1 cellular context compared by ENCODE assay signal in the genomic region with DNA sequence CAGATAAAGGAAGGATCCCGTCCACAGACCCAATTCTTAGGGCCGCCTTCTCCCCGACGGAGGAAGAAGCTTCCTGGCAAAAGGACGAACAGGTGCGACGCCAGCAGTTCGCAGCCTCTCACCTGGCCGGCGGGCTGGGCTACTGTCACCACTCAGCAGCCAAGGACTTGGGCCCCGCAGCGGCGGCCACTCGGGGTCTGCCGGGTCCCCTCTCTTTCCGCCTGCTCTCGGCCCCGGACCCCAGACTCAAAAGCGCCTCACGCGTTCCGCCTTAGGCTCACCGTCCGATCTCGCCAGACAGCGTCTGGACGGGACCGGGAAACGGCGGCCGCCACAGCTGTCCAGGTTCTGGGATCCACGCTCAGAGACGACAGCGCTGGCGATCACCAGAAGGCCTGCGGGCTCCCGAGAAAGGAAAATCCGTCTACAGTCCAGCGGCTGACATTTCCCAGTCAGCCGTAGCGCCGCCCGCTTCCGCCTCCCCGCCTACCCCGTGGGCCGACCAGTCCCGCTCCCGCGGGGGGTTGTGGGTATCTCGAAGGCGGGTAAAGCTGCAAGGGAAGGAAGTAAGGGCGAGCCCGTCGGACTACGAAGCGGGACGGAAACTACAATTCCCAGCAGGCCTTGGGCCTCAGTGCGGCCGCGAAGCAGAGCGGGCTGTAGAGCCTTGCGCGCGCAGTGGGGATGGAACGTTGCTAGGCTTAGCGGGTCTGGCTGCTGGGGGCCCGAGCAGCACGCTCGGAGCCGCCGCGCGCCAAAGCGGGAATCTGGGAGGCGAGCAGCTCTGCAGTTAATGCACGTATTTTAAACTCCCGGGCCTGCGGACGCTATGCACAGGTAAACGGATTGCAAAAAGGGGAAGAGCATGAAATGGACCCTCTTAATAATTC.
A peak's percentile ranks its signal among the peaks of the same experiment; 100 is the strongest.
TF ChIP-seq lines count a peak whose summit lies in the region.

A gene (minus strand): TSS at position 454 of the 890 bp plus-strand sequence. CDS start 8,538 bp downstream, outside the sequence.
A gene (plus strand): TSS at position 678 of the 890 bp plus-strand sequence. CDS start 152 bp downstream, at position 830.

TF ChIP-seq in A549, 52 proteins besides CTCF, POLR2A, EP300 and RAD21 (continued from another document):
- TF ChIP-seq, protein P1, sequence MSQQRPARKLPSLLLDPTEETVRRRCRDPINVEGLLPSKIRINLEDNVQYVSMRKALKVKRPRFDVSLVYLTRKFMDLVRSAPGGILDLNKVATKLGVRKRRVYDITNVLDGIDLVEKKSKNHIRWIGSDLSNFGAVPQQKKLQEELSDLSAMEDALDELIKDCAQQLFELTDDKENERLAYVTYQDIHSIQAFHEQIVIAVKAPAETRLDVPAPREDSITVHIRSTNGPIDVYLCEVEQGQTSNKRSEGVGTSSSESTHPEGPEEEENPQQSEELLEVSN (IDR thresholded peaks at IDR 0.05; ENCODE audit: borderline replicate concordance, low read depth) = peak; percentile 70
- TF ChIP-seq KDM5A (IDR thresholded peaks at IDR 0.05) = peak; percentile 46; the same call in 1 of the 2 replicates
